Comparison of ENCODE assay signal across 22 cellular contexts in the genomic region with DNA sequence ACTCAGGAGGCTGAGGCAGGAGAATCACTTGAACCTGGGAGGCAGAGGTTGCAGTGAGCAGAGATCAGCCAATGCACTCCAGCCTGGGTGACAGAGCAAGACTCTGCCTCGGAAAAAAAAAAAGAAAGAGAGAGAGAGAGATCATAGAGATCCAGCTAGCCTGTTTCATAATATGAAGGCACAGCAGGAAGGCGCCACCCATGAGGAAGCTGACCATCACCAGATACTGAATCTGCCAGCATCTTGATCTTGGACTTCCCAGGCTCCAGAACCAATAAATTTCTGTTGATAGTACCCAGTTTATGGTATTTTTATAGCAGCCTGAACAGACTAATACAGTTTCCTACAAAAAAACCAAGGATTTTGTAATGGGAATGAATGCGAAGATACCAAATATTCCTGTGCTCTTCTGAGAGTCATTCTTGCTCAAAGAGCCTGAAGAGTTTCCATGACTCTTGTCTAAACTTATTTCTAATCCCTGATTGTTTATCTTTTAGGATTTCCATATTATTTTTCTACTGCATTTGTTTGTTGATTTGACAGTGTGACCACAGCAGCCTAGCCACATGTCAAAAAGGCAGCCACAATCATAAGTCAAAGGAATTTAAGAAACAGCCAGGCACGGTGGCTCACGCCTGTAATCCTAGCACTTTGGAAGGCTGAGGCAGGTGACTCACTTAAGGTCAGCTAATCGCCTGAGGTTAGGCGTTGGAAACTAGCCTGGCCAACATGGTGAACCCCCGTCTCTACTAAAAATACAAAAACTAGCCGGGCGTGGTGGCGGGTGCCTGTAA. TPM values are rescaled to one million over a fixed set of nuclear protein-coding genes. Genes with fewer than 3 reads are reported as not detected.
A peak's percentile ranks its signal among the peaks of the same experiment; 100 is the strongest.
DNase-seq lines count a peak whose midpoint lies in the region; FAIRE-seq and TF ChIP-seq lines count a peak whose summit lies in the region.
"Had no signal": no experiment of that assay in that cellular context is flagged by ENCODE, and none has a peak within 500 bp of the region (broad histone marks: within the 10 kb centered on the region; RNA-seq: fewer than 3 reads in every experiment).

No MANE protein-coding gene starts in this region.

- H3K4me3 Mint-ChIP-seq in glutamatergic neuron (ENCODE audit: unreplicated experiment) (no peak overlapping the region), osteocyte (ENCODE audit: unreplicated experiment) (no peak overlapping the region)
- H3K4me3 Mint-ChIP-seq: activated CD4-positive, alpha-beta T cell treated with anti-CD3 and anti-CD28 coated beads, Interleukin-2, amount 10 ng/mL, durations not matched to agents 7 days and 5 days had no signal

- TF ChIP-seq CTCF in glutamatergic neuron (IDR thresholded peaks at IDR 0.05; ENCODE audit: partially characterized antibody, unreplicated experiment) (no peak), osteocyte (IDR thresholded peaks at IDR 0.05) (no peak)

- no peak for FAIRE-seq in HTR-8/SVneo (lab: Jason Lieb, UNC)
- FAIRE-seq: endothelial cell of umbilical vein, G401.6, pancreas had no signal

- H3K4me1 Mint-ChIP-seq in glutamatergic neuron (ENCODE audit: low read depth, unreplicated experiment) (no peaks in the 10 kb centered on the region), osteocyte (ENCODE audit: unreplicated experiment) (no peaks in the 10 kb centered on the region)
- H3K4me1 Mint-ChIP-seq: activated CD4-positive, alpha-beta T cell treated with anti-CD3 and anti-CD28 coated beads, Interleukin-2, amount 10 ng/mL, durations not matched to agents 7 days and 5 days had no signal

- H3K27me3 Mint-ChIP-seq in glutamatergic neuron (ENCODE audit: unreplicated experiment) (peaks cover 3% of the 10 kb centered on the region), osteocyte (ENCODE audit: unreplicated experiment) (peaks cover 2% of the 10 kb centered on the region)

- DNase-seq in EH (ENCODE audit: low read depth) (peak; percentile 31), HTR-8/SVneo (ENCODE audit: insufficient read length, low spot score) (peak; percentile 21), SW480 (ENCODE audit: low spot score) (peak; percentile 50), glutamatergic neuron (no peak), osteocyte (ENCODE audit: extremely low spot score, unreplicated experiment) (no peak), AG08395 (ENCODE audit: low spot score) (no peak), DMS79 (lab: John Stamatoyannopoulos, UW) (no peak)
- no peak for DNase-seq in stimulated activated CD4-positive, alpha-beta T cell treated with anti-CD3 and anti-CD28 coated beads, Interleukin-4, amount 100 ng/mL, for 4 hours
- DNase-seq: activated CD4-positive, alpha-beta T cell treated with anti-CD3 and anti-CD28 coated beads, Interleukin-2, amount 10 ng/mL, durations not matched to agents 7 days and 5 days; activated gamma-delta T cell treated with Interleukin-2 at 50 U/mL for 16 hours; anterior cingulate cortex; COR-L47; cortex of kidney; foreskin melanocyte; left ventricle myocardium inferior; NCI-H1694; NCI-H510A treated with DMSO at 0.1 percent for 48 hours; pancreas; SK-N-SH; stimulated activated CD4-positive, alpha-beta T cell treated with anti-CD3 and anti-CD28 coated beads, Interleukin-2, amount 100 ng/mL, for 48 hours had no signal

- H3K9me3 Mint-ChIP-seq in glutamatergic neuron (ENCODE audit: unreplicated experiment): no peaks in the 10 kb centered on the region
- no peaks in the 10 kb centered on the region for H3K9me3 Mint-ChIP-seq in osteocyte (ENCODE audit: unreplicated experiment)

- H3K36me3 Mint-ChIP-seq in glutamatergic neuron (ENCODE audit: unreplicated experiment) (no peaks in the 10 kb centered on the region), osteocyte (ENCODE audit: unreplicated experiment) (no peaks in the 10 kb centered on the region)

- H3K27ac Mint-ChIP-seq in glutamatergic neuron (ENCODE audit: unreplicated experiment) (peak overlapping the region; percentile 28), osteocyte (ENCODE audit: unreplicated experiment) (no peak overlapping the region)
- H3K27ac Mint-ChIP-seq: activated CD4-positive, alpha-beta T cell treated with anti-CD3 and anti-CD28 coated beads, Interleukin-2, amount 10 ng/mL, durations not matched to agents 7 days and 5 days had no signal

RNA-seq across cellular contexts. Expression of a gene that starts 37.7 kb away (rescaled TPM):
- total RNA-seq in glutamatergic neuron (ENCODE audit: unreplicated experiment) (122 TPM), osteocyte (81.6 and 105 TPM in 2 replicates)

Comparison
In these comparisons a context has a peak if more than half of its experiments do, and no peak if none do; other contexts are left out.
1. DNase-seq: peak in EH (single experiment), HTR-8/SVneo (single experiment) and SW480 (single experiment); none in glutamatergic neuron (single experiment), osteocyte (single experiment), AG08395 (single experiment), stimulated activated CD4-positive, alpha-beta T cell treated with anti-CD3 and anti-CD28 coated beads, Interleukin-4, amount 100 ng/mL, for 4 hours (0 of 2) and DMS79 (single experiment).